8 cellular contexts compared by ENCODE assay signal in genomic region chr12:46933947-46934346, GRCh38.
DNase-seq lines count a peak whose midpoint lies in the region; ATAC-seq, FAIRE-seq and TF ChIP-seq lines count a peak whose summit lies in the region.

No MANE protein-coding gene starts in this region.

- ATAC-seq in foreskin keratinocyte (no peak), GM18520 (IDR thresholded peaks at IDR 0.05; ENCODE audit: unreplicated experiment) (no peak)

- no peak overlapping the region for H3K27ac ChIP-seq in foreskin keratinocyte

- peaks cover 8% of the 10 kb centered on the region for H3K27me3 Mint-ChIP-seq in activated naive CD4-positive, alpha-beta T cell treated with anti-CD3 and anti-CD28 coated beads for 36 hours (ENCODE audit: low read depth)

- no peak for TF ChIP-seq POLR2A in H54 (IDR thresholded peaks at IDR 0.05; ENCODE audit: low read depth, low read length)

- TF ChIP-seq CTCF in foreskin keratinocyte (conservative IDR thresholded peaks at IDR 0.05) (peak; percentile 86), retinal pigment epithelial cell (conservative IDR thresholded peaks at IDR 0.05; ENCODE audit: low read depth, low read length) (peak; percentile 65)

- no peak overlapping the region for H3K4me3 Mint-ChIP-seq in activated naive CD4-positive, alpha-beta T cell treated with anti-CD3 and anti-CD28 coated beads for 36 hours

- in situ Hi-C loops in SK-MEL-5 (cut with HindIII; ENCODE audit: low pct_unique_long_range_greater_than_20kb, low sequenced_read_pairs): no loop called here

- H3K27ac Mint-ChIP-seq in activated naive CD4-positive, alpha-beta T cell treated with anti-CD3 and anti-CD28 coated beads for 36 hours: no peak overlapping the region

- intact Hi-C loops in activated naive CD4-positive, alpha-beta T cell treated with anti-CD3 and anti-CD28 coated beads for 36 hours (cut with micrococcal nuclease): loop anchor here (1.0 to 5.0 kb wide), 4 partner anchors 259 to 862 kb away; no protein-coding TSS in a partner anchor

- no peaks in the 10 kb centered on the region for H3K27me3 ChIP-seq in foreskin keratinocyte

- no peaks in the 10 kb centered on the region for H3K9me3 Mint-ChIP-seq in activated naive CD4-positive, alpha-beta T cell treated with anti-CD3 and anti-CD28 coated beads for 36 hours

- DNase-seq in AG20443 (ENCODE audit: low spot score) (peak; percentile 58), H54 (ENCODE audit: insufficient read length, low spot score) (no peak), SK-MEL-5 (ENCODE audit: low read depth, low spot score) (peak; percentile 65), foreskin keratinocyte (no peak), retinal pigment epithelial cell (ENCODE audit: low read depth) (no peak)
- DNase-seq in activated CD4-positive, alpha-beta T cell treated with anti-CD3 and anti-CD28 coated beads, Interleukin-2, amount 50 U/mL, for 1 hour: no peak
- no peak for DNase-seq in activated naive CD4-positive, alpha-beta T cell treated with anti-CD3 and anti-CD28 coated beads for 36 hours

- CTCF ChIA-PET in activated naive CD4-positive, alpha-beta T cell treated with anti-CD3 and anti-CD28 coated beads for 36 hours (lab: Charles Lee): interaction anchor here (0.6 to 1.7 kb wide), 4 partner anchors 15 to 806 kb away, joined by 3 to 5 read pairs (median 4); no protein-coding TSS in a partner anchor

- no peaks in the 10 kb centered on the region for H3K36me3 Mint-ChIP-seq in activated naive CD4-positive, alpha-beta T cell treated with anti-CD3 and anti-CD28 coated beads for 36 hours (ENCODE audit: low read depth)

- FAIRE-seq in H54 (lab: Jason Lieb, UNC): peak; percentile 94

- H3K4me1 ChIP-seq in foreskin keratinocyte: peaks cover 13% of the 10 kb centered on the region

- H3K4me3 ChIP-seq in retinal pigment epithelial cell (ENCODE audit: low read length): no peak overlapping the region

- no peaks in the 10 kb centered on the region for H3K4me1 Mint-ChIP-seq in activated naive CD4-positive, alpha-beta T cell treated with anti-CD3 and anti-CD28 coated beads for 36 hours (ENCODE audit: low read depth)

Comparison
In these comparisons a context has a peak if more than half of its experiments do, and no peak if none do; other contexts are left out.
1. DNase-seq: peak in AG20443 (single experiment) and SK-MEL-5 (single experiment); none in H54 (single experiment), foreskin keratinocyte (0 of 2), retinal pigment epithelial cell (single experiment), activated CD4-positive, alpha-beta T cell treated with anti-CD3 and anti-CD28 coated beads, Interleukin-2, amount 50 U/mL, for 1 hour (single experiment) and activated naive CD4-positive, alpha-beta T cell treated with anti-CD3 and anti-CD28 coated beads for 36 hours (single experiment).